Comparison of ENCODE assay signal across 25 cellular contexts in the genomic region with DNA sequence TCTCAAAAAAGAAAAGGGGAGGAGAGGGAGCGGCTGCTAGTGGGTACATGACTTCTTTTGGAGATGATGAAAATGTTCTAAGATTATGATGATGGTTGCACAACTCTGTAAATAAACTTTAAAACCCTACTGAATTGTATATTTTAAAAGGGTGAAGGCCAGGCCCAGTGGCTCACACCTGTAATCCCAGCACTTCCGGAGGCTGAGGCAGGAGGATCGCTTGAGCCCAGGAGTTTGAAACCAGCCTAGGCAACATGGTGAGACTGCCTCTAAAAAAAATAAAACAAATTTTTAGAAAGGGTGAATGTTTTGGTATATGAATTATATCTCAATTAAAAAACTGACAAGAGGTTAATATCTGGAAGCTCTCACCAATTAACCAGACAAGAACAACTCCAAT.
"Had no signal": no experiment of that assay in that cellular context is flagged by ENCODE, and none has a peak within 500 bp of the region (broad histone marks: within the 10 kb centered on the region; RNA-seq: fewer than 3 reads in every experiment).

No MANE protein-coding gene starts in this region.

- DNase-seq: dermis blood vessel endothelial cell; effector memory CD4-positive, alpha-beta T cell; foreskin keratinocyte; heart left ventricle; kidney; stimulated activated CD4-positive, alpha-beta T cell treated with anti-CD3 and anti-CD28 coated beads, Interleukin-12 subunit alpha, Interleukin-12 subunit beta, amount 100 ng/mL, for 4 hours; stimulated activated CD4-positive, alpha-beta T cell treated with anti-CD3 and anti-CD28 coated beads, Interleukin-1b, Interleukin-23, amount 100 ng/mL, for 48 hours; stimulated activated CD4-positive, alpha-beta T cell treated with anti-CD3 and anti-CD28 coated beads, Interleukin-4, amount 100 ng/mL, for 1 hour; stimulated activated CD8-positive, alpha-beta memory T cell treated with anti-CD3 and anti-CD28 coated beads, Interleukin-4, amount 100 ng/mL, for 48 hours; stimulated activated naive CD4-positive, alpha-beta T cell treated with Interleukin-2 at 50 U/mL for 16 hours; stomach; thyroid gland had no signal

- H3K36me3 Mint-ChIP-seq: memory B cell, neural progenitor cell had no signal

- H3K79me2 ChIP-seq: hepatocyte, parathyroid adenoma had no signal

- H2AFZ ChIP-seq: hepatocyte, neural progenitor cell, parathyroid adenoma had no signal

- H3K9ac ChIP-seq: neural progenitor cell, parathyroid adenoma had no signal

- H3K4me1 Mint-ChIP-seq: memory B cell, nephron had no signal

- H3K27ac ChIP-seq: esophagus muscularis mucosa, foreskin keratinocyte, gastroesophageal sphincter, heart left ventricle, hepatocyte, neural progenitor cell, parathyroid adenoma, stomach, thyroid gland, vagina had no signal

- H3K4me3 Mint-ChIP-seq: memory B cell, nephron, neural progenitor cell had no signal

- H3K4me1 ChIP-seq: esophagus muscularis mucosa, foreskin keratinocyte, gastroesophageal sphincter, heart left ventricle, neural progenitor cell, parathyroid adenoma, stomach, thyroid gland, vagina had no signal

- H3K9me3 Mint-ChIP-seq: memory B cell, nephron had no signal

- H3K4me2 ChIP-seq: hepatocyte, neural progenitor cell, smooth muscle cell had no signal

- H3K36me3 ChIP-seq: esophagus muscularis mucosa, gastroesophageal sphincter, heart left ventricle, neural progenitor cell, stomach, thyroid gland, vagina had no signal

- ATAC-seq: foreskin keratinocyte, gastroesophageal sphincter, heart left ventricle, left lobe of liver, sciatic nerve had no signal

- H3K4me3 ChIP-seq: esophagus muscularis mucosa, gastroesophageal sphincter, heart left ventricle, hepatocyte, lung, neural progenitor cell, smooth muscle cell, stomach, thyroid gland, vagina had no signal

- H3K9me3 ChIP-seq: esophagus muscularis mucosa, gastroesophageal sphincter, heart left ventricle, stomach, thyroid gland, vagina had no signal

- H3K27me3 ChIP-seq: esophagus muscularis mucosa, foreskin keratinocyte, gastroesophageal sphincter, heart left ventricle, hepatocyte, neural progenitor cell, stomach, thyroid gland, vagina had no signal

- H3K27ac Mint-ChIP-seq: memory B cell, nephron, neural progenitor cell, progenitor cell of endocrine pancreas had no signal
